10 cellular contexts compared by ENCODE assay signal in genomic region chr9:95044731-95045508, GRCh38.
DNase-seq lines count a peak whose midpoint lies in the region; ATAC-seq and TF ChIP-seq lines count a peak whose summit lies in the region.
"Had no signal": no experiment of that assay in that cellular context is flagged by ENCODE, and none has a peak within 500 bp of the region (broad histone marks: within the 10 kb centered on the region; RNA-seq: fewer than 3 reads in every experiment).

No MANE protein-coding gene starts in this region.

- DNase-seq in DMS53 (lab: John Stamatoyannopoulos, UW), result peak; percentile 95
- DNase-seq in ecto neural progenitor cell (ENCODE audit: low spot score), result peak; percentile 89
- DNase-seq in islet precursor cell, result peak; percentile 95
- no peak for DNase-seq in retinal pigment epithelial cell (ENCODE audit: low read depth)
- DNase-seq in NK-92 (lab: John Stamatoyannopoulos, UW; ENCODE audit: unreplicated experiment), result no peak
- no peak for DNase-seq in omental fat pad (ENCODE audit: low spot score)
- no peak for DNase-seq in NCI-H1417 (lab: John Stamatoyannopoulos, UW)
- no peak for DNase-seq in activated CD4-positive, CD25-positive, alpha-beta regulatory T cell treated with anti-CD3 and anti-CD28 coated beads, Interleukin-2, amount 50 U/mL, for 72 hours
- DNase-seq: NCI-H524 had no signal

- TF ChIP-seq CTCF in retinal pigment epithelial cell (conservative IDR thresholded peaks at IDR 0.05; ENCODE audit: low read depth, low read length) (peak; percentile 68), omental fat pad (IDR thresholded peaks at IDR 0.05) (no peak)

- no peak for ATAC-seq in omental fat pad (ENCODE audit: low FRiP score)

- H3K4me3 ChIP-seq in retinal pigment epithelial cell (ENCODE audit: low read length), result no peak overlapping the region
- H3K4me3 ChIP-seq: BLaER1 had no signal

Comparison
In these comparisons a context has a peak if more than half of its experiments do, and no peak if none do; other contexts are left out.
1. DNase-seq: peak in DMS53 (single experiment), ecto neural progenitor cell (single experiment) and islet precursor cell (single experiment); none in retinal pigment epithelial cell (single experiment), NK-92 (single experiment), omental fat pad (single experiment), NCI-H1417 (0 of 3) and activated CD4-positive, CD25-positive, alpha-beta regulatory T cell treated with anti-CD3 and anti-CD28 coated beads, Interleukin-2, amount 50 U/mL, for 72 hours (single experiment).